ENCODE assay signal across 16 cellular contexts in the genomic region with DNA sequence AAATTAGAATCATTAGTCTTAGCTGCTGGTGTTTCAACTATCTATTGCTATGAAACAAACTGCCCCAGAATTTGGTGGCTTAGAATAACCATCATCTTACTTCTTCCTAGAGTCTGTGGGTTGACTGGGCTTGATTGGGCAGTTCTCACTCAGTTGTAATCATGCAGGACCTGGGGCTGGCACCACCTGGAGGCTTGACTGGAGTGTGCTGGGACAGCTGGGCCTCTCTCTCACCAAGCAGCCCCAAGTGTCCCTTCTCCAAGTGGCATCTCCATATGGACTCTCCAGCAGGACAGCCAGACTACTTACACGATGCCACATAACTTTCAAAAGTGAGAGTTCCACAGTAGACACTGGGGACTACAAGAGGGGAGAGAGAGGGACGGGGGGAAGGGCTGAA.
A peak's percentile ranks its signal among the peaks of the same experiment; 100 is the strongest.
DNase-seq lines count a peak whose midpoint lies in the region; ATAC-seq and TF ChIP-seq lines count a peak whose summit lies in the region.
"Had no signal": no experiment of that assay in that cellular context is flagged by ENCODE, and none has a peak within 500 bp of the region (broad histone marks: within the 10 kb centered on the region; RNA-seq: fewer than 3 reads in every experiment).

No MANE protein-coding gene starts in this region.

- CTCF ChIA-PET in CD8-positive, alpha-beta T cell (lab: Charles Lee): no interaction called here

- intact Hi-C loops in mucosa of descending colon (cut with DNase I, micrococcal nuclease): no loop called here
- intact Hi-C loops in CD8-positive, alpha-beta T cell (cut with DNase I, micrococcal nuclease): no loop called here

- peak; percentile 31 for ATAC-seq in mucosa of descending colon
- ATAC-seq in CD8-positive, alpha-beta T cell: no peak

- H3K9me3 Mint-ChIP-seq in CD8-positive, alpha-beta T cell: no peaks in the 10 kb centered on the region

- no peaks in the 10 kb centered on the region for H3K9me3 ChIP-seq in mucosa of descending colon
- no peaks in the 10 kb centered on the region for H3K9me3 ChIP-seq in CD8-positive, alpha-beta T cell (ENCODE audit: low read length)
- H3K9me3 ChIP-seq: BLaER1, HAP-1 had no signal

- DNase-seq in DMS 273 (lab: John Stamatoyannopoulos, UW; ENCODE audit: unreplicated experiment) (peak; percentile 14), DMS 273 treated with DMSO at 0.1 percent for 48 hours (lab: John Stamatoyannopoulos, UW) (no peak), DMS53 treated with DMSO at 0.1 percent for 48 hours (lab: John Stamatoyannopoulos, UW; ENCODE audit: unreplicated experiment) (peak; percentile 7), NCI-H524 treated with DMSO at 0.1 percent for 48 hours (lab: John Stamatoyannopoulos, UW) (peak; percentile 88), mucosa of descending colon (no peak), NCI-H1105 treated with DMSO at 0.1 percent for 48 hours (lab: John Stamatoyannopoulos, UW) (no peak)
- no peak for DNase-seq in activated CD4-positive, alpha-beta T cell treated with anti-CD3 and anti-CD28 coated beads for 1 hour
- no peak for DNase-seq in CD8-positive, alpha-beta T cell
- DNase-seq: 8988T, AML-193, DMS153, GF-D8, GOT3, HFFc6 had no signal

- no peak for TF ChIP-seq CTCF in mucosa of descending colon (IDR thresholded peaks at IDR 0.05)
- no peak for TF ChIP-seq CTCF in CD8-positive, alpha-beta T cell (IDR thresholded peaks at IDR 0.05)

- no peak overlapping the region for H3K27ac Mint-ChIP-seq in CD8-positive, alpha-beta T cell
- H3K27ac Mint-ChIP-seq: HFFc6 had no signal

- no peaks in the 10 kb centered on the region for H3K27me3 ChIP-seq in CD8-positive, alpha-beta T cell (ENCODE audit: insufficient read depth, low read length)
- H3K27me3 ChIP-seq: BLaER1 had no signal

- no peaks in the 10 kb centered on the region for H3K4me1 Mint-ChIP-seq in CD8-positive, alpha-beta T cell (ENCODE audit: low read depth)

- no peaks in the 10 kb centered on the region for H3K4me1 ChIP-seq in mucosa of descending colon (ENCODE audit: low read depth)
- H3K4me1 ChIP-seq in CD8-positive, alpha-beta T cell (ENCODE audit: insufficient read depth, low read length): no peaks in the 10 kb centered on the region
- H3K4me1 ChIP-seq: HAP-1 had no signal

- H3K27me3 Mint-ChIP-seq in CD8-positive, alpha-beta T cell (ENCODE audit: low read depth): peaks cover 2% of the 10 kb centered on the region

- H3K4me3 ChIP-seq in mucosa of descending colon: no peak overlapping the region
- no peak overlapping the region for H3K4me3 ChIP-seq in CD8-positive, alpha-beta T cell (ENCODE audit: low read depth, low read length)
- H3K4me3 ChIP-seq: BLaER1, HAP-1 had no signal

- H3K36me3 Mint-ChIP-seq in CD8-positive, alpha-beta T cell: no peaks in the 10 kb centered on the region

- no peaks in the 10 kb centered on the region for H3K36me3 ChIP-seq in mucosa of descending colon (ENCODE audit: low read depth)
- H3K36me3 ChIP-seq in CD8-positive, alpha-beta T cell (ENCODE audit: insufficient read depth, low read length): no peaks in the 10 kb centered on the region
- H3K36me3 ChIP-seq: BLaER1, HAP-1 had no signal

- H3K4me3 Mint-ChIP-seq in CD8-positive, alpha-beta T cell: no peak overlapping the region
- H3K4me3 Mint-ChIP-seq: HFFc6 had no signal

- POLR2A ChIA-PET in CD8-positive, alpha-beta T cell (lab: Charles Lee): no interaction called here

- H3K27ac ChIP-seq in CD8-positive, alpha-beta T cell (ENCODE audit: low read depth, low read length): no peak overlapping the region
- H3K27ac ChIP-seq: BLaER1 had no signal

Comparison
In these comparisons a context has a peak if more than half of its experiments do, and no peak if none do; other contexts are left out.
1. DNase-seq: peak in DMS 273 (single experiment), DMS53 treated with DMSO at 0.1 percent for 48 hours (single experiment) and NCI-H524 treated with DMSO at 0.1 percent for 48 hours (single experiment); none in DMS 273 treated with DMSO at 0.1 percent for 48 hours (single experiment), mucosa of descending colon (0 of 3), activated CD4-positive, alpha-beta T cell treated with anti-CD3 and anti-CD28 coated beads for 1 hour (single experiment), NCI-H1105 treated with DMSO at 0.1 percent for 48 hours (single experiment) and CD8-positive, alpha-beta T cell (0 of 7).